ENCODE assay signal across 1 cellular context in the genomic region with DNA sequence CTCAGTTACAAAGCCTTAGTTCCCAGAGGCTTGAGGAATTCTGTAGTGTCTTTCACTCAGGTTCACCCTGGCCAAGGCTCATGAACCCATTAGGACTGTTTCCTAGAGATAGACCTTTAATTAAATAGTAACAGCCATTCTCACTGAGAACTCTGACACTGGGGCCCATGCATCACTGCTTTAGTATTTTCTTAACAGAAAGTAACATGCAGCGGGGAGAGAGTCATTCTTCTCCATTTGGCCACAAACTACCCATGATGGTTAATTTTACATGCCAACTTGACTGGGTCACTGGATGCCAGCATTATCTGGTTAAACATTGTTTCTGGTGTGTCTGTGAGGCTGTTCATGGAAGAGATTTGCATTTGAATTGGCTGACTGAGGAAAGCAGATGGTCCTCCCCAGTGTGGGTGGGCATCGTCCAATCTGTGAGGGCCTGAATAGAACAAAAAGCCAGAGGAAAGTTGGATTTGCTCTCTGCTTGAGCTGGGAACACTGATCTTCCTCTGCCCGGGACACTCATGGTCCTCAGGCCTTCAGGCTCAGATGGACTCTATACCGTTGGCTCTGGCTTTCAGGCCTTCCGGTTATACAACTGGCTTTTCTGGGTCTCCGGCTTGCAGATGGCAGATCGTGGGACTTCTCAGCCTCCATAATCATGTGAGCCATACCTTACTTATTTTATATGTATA.
TF ChIP-seq lines count a peak whose summit lies in the region.

No MANE protein-coding gene starts in this region.

TF ChIP-seq in IMR-90, 13 proteins besides CTCF, POLR2A, EP300 and RAD21:
- TF ChIP-seq MAZ (IDR thresholded peaks at IDR 0.05; ENCODE audit: borderline replicate concordance, low read depth, low read length) = no peak
- TF ChIP-seq RCOR1 (IDR thresholded peaks at IDR 0.05; ENCODE audit: insufficient replicate concordance, low read length) = no peak
- no peak for TF ChIP-seq RFX5 (IDR thresholded peaks at IDR 0.05; ENCODE audit: low read depth, low read length)
- no peak for TF ChIP-seq MXI1 (IDR thresholded peaks at IDR 0.05; ENCODE audit: borderline replicate concordance, low read depth, low read length)
- TF ChIP-seq USF2 (IDR thresholded peaks at IDR 0.05; ENCODE audit: low read depth, low read length) = no peak
- no peak for TF ChIP-seq CHD1 (IDR thresholded peaks at IDR 0.05; ENCODE audit: low read depth, low read length)
- TF ChIP-seq CEBPB (IDR thresholded peaks at IDR 0.05; ENCODE audit: low read depth, low read length) = no peak
- TF ChIP-seq BHLHE40 (IDR thresholded peaks at IDR 0.05; ENCODE audit: low read depth, low read length) = no peak
- TF ChIP-seq MAFK (IDR thresholded peaks at IDR 0.05; ENCODE audit: low read depth, low read length) = no peak
- no peak for TF ChIP-seq SMC3 (IDR thresholded peaks at IDR 0.05; ENCODE audit: low read depth, low read length)
- no peak for TF ChIP-seq FOS (IDR thresholded peaks at IDR 0.05; ENCODE audit: low read depth, low read length)
- no peak for TF ChIP-seq NFE2L2 (IDR thresholded peaks at IDR 0.05; ENCODE audit: low read depth, low read length)
- TF ChIP-seq, protein P1, sequence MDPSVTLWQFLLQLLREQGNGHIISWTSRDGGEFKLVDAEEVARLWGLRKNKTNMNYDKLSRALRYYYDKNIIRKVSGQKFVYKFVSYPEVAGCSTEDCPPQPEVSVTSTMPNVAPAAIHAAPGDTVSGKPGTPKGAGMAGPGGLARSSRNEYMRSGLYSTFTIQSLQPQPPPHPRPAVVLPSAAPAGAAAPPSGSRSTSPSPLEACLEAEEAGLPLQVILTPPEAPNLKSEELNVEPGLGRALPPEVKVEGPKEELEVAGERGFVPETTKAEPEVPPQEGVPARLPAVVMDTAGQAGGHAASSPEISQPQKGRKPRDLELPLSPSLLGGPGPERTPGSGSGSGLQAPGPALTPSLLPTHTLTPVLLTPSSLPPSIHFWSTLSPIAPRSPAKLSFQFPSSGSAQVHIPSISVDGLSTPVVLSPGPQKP (IDR thresholded peaks at IDR 0.05; ENCODE audit: borderline replicate concordance, low read depth, low read length) = no peak
TF ChIP-seq in IMR-90: peak in this region for 0.
